In genomic region chr1:143748906-143749305, GRCh38 we compare ENCODE assay signal across 26 cellular contexts.
"Had no signal": no experiment of that assay in that cellular context is flagged by ENCODE, and none has a peak within 500 bp of the region (broad histone marks: within the 10 kb centered on the region; RNA-seq: fewer than 3 reads in every experiment).

No MANE protein-coding gene starts in this region.

- H3K4me3 Mint-ChIP-seq: activated CD4-positive, alpha-beta memory T cell treated with anti-CD3 and anti-CD28 coated beads for 36 hours; activated CD4-positive, alpha-beta T cell treated with anti-CD3 and anti-CD28 coated beads, Interleukin-2, amount 10 ng/mL, durations not matched to agents 24 days and 14 days; activated naive CD4-positive, alpha-beta T cell treated with anti-CD3 and anti-CD28 coated beads, Interleukin-2, amount 10 ng/mL, durations not matched to agents 7 days and 5 days; activated naive CD8-positive, alpha-beta T cell treated with anti-CD3 and anti-CD28 coated beads, Interleukin-2, amount 10 ng/mL, durations not matched to agents 7 days and 5 days; activated T-cell treated with anti-CD3 and anti-CD28 coated beads, Interleukin-2, amount 50 U/mL, for 24 hours; brain; nephron had no signal

- H3K27me3 Mint-ChIP-seq: activated CD4-positive, alpha-beta T cell treated with anti-CD3 and anti-CD28 coated beads, Interleukin-2, amount 10 ng/mL, durations not matched to agents 24 days and 14 days; activated naive CD8-positive, alpha-beta T cell treated with anti-CD3 and anti-CD28 coated beads, Interleukin-2, amount 10 ng/mL, durations not matched to agents 7 days and 5 days had no signal

- ATAC-seq: activated CD4-positive, CD25-positive, alpha-beta regulatory T cell treated with anti-CD3 and anti-CD28 coated beads, Interleukin-2, amount 50 U/mL, for 24 hours; left cardiac atrium; stimulated activated naive CD8-positive, alpha-beta T cell treated with anti-CD3 and anti-CD28 coated beads, Interleukin-15, Interleukin-2, amounts not matched to agents 100 U/mL and 50 U/mL, for 24 hours had no signal

- H3K36me3 Mint-ChIP-seq: activated CD4-positive, alpha-beta memory T cell treated with anti-CD3 and anti-CD28 coated beads for 36 hours; activated naive CD4-positive, alpha-beta T cell treated with anti-CD3 and anti-CD28 coated beads, Interleukin-2, amount 10 ng/mL, durations not matched to agents 7 days and 5 days; activated naive CD8-positive, alpha-beta T cell treated with anti-CD3 and anti-CD28 coated beads, Interleukin-2, amount 10 ng/mL, durations not matched to agents 7 days and 5 days; brain had no signal

- H3K9me3 Mint-ChIP-seq: activated naive CD4-positive, alpha-beta T cell treated with anti-CD3 and anti-CD28 coated beads, Interleukin-2, amount 10 ng/mL, durations not matched to agents 7 days and 5 days; activated naive CD8-positive, alpha-beta T cell treated with anti-CD3 and anti-CD28 coated beads, Interleukin-2, amount 10 ng/mL, durations not matched to agents 7 days and 5 days; activated T-cell treated with anti-CD3 and anti-CD28 coated beads, Interleukin-2, amount 50 U/mL, for 24 hours had no signal

- H3K27ac Mint-ChIP-seq: activated CD4-positive, alpha-beta memory T cell treated with anti-CD3 and anti-CD28 coated beads for 36 hours; activated CD4-positive, alpha-beta T cell treated with anti-CD3 and anti-CD28 coated beads, Interleukin-2, amount 10 ng/mL, durations not matched to agents 24 days and 14 days; activated naive CD4-positive, alpha-beta T cell treated with anti-CD3 and anti-CD28 coated beads, Interleukin-2, amount 10 ng/mL, durations not matched to agents 7 days and 5 days; activated naive CD8-positive, alpha-beta T cell treated with anti-CD3 and anti-CD28 coated beads, Interleukin-2, amount 10 ng/mL, durations not matched to agents 7 days and 5 days; activated T-cell treated with anti-CD3 and anti-CD28 coated beads, Interleukin-2, amount 50 U/mL, for 24 hours; brain; nephron had no signal

- FAIRE-seq: keratinocyte, TTC549 had no signal

- DNase-seq: activated CD4-positive, alpha-beta memory T cell treated with anti-CD3 and anti-CD28 coated beads for 36 hours; activated CD8-positive, alpha-beta memory T cell treated with anti-CD3 and anti-CD28 coated beads, Interleukin-2, amount 50 U/mL, for 4 hours; activated gamma-delta T cell; activated naive CD4-positive, alpha-beta T cell treated with anti-CD3 and anti-CD28 coated beads, Interleukin-2, amount 10 ng/mL, durations not matched to agents 7 days and 5 days; activated naive CD8-positive, alpha-beta T cell treated with anti-CD3 and anti-CD28 coated beads, Interleukin-2, amount 10 ng/mL, durations not matched to agents 7 days and 5 days; activated T-cell treated with anti-CD3 and anti-CD28 coated beads, Interleukin-2, amount 50 U/mL, for 24 hours; dorsolateral prefrontal cortex; effector memory CD4-positive, alpha-beta T cell; head of caudate nucleus; hippocampal formation; left cardiac atrium; mammary epithelial cell; right lobe of liver; stimulated activated CD4-positive, alpha-beta T cell treated with anti-CD3 and anti-CD28 coated beads, Interleukin-12 subunit alpha, Interleukin-12 subunit beta, amount 100 ng/mL, for 4 hours; stimulated activated CD4-positive, alpha-beta T cell treated with anti-CD3 and anti-CD28 coated beads, Interleukin-4, amount 100 ng/mL, for 1 hour; stimulated activated naive CD8-positive, alpha-beta T cell treated with anti-CD3 and anti-CD28 coated beads, Interleukin-15, Interleukin-2, amounts not matched to agents 100 U/mL and 50 U/mL, for 24 hours; testis; transverse colon; uterus; WERI-Rb-1 had no signal

- H3K4me1 Mint-ChIP-seq: activated naive CD4-positive, alpha-beta T cell treated with anti-CD3 and anti-CD28 coated beads, Interleukin-2, amount 10 ng/mL, durations not matched to agents 7 days and 5 days; activated naive CD8-positive, alpha-beta T cell treated with anti-CD3 and anti-CD28 coated beads, Interleukin-2, amount 10 ng/mL, durations not matched to agents 7 days and 5 days; brain; nephron had no signal
